In genomic region chr12:47801904-47802246, GRCh38 we compare ENCODE assay signal across 11 cellular contexts. TPM values are rescaled to one million over a fixed set of nuclear protein-coding genes. Genes with fewer than 3 reads are reported as not detected.
DNase-seq lines count a peak whose midpoint lies in the region; ATAC-seq, FAIRE-seq and TF ChIP-seq lines count a peak whose summit lies in the region.
"Had no signal": no experiment of that assay in that cellular context is flagged by ENCODE, and none has a peak within 500 bp of the region (broad histone marks: within the 10 kb centered on the region; RNA-seq: fewer than 3 reads in every experiment).

No MANE protein-coding gene starts in this region.

- peak; percentile 1 to 3 for ATAC-seq in lower lobe of right lung
- ATAC-seq in HG02588 (IDR thresholded peaks at IDR 0.05; ENCODE audit: unreplicated experiment): no peak

- peaks cover 51% of the 10 kb centered on the region for H3K36me3 Mint-ChIP-seq in T-helper 2 cell treated with Interferon-gamma antibody and Interleukin-4, amounts not matched to agents 5 μg/mL and 100 μg/mL, for 36 hours (ENCODE audit: low read depth)
- H3K36me3 Mint-ChIP-seq in activated T-helper 2 cell treated with anti-CD3 and anti-CD28 coated beads, Interferon-gamma antibody, Interleukin-2, Interleukin-4, amounts not matched to agents 10 μg/mL and 5 μg/mL and 100 μg/mL, durations not matched to agents 14 hours and 24 hours and 36 hours (ENCODE audit: low read depth): peaks cover 75% of the 10 kb centered on the region

- H3K27ac ChIP-seq in lower lobe of right lung (peak overlapping the region; percentile 97), stomach smooth muscle (ENCODE audit: low read length) (peak overlapping the region; percentile 24)

- H3K27ac Mint-ChIP-seq in T-helper 2 cell treated with Interferon-gamma antibody and Interleukin-4, amounts not matched to agents 5 μg/mL and 100 μg/mL, for 36 hours: peak overlapping the region; percentile 85
- H3K27ac Mint-ChIP-seq in activated T-helper 2 cell treated with anti-CD3 and anti-CD28 coated beads, Interferon-gamma antibody, Interleukin-2, Interleukin-4, amounts not matched to agents 10 μg/mL and 5 μg/mL and 100 μg/mL, durations not matched to agents 14 hours and 24 hours and 36 hours: peak overlapping the region; percentile 96

- H3K9ac ChIP-seq in stomach smooth muscle (ENCODE audit: low read length in 2 of 2): no peak overlapping the region

- H3K9me3 ChIP-seq in lower lobe of right lung (no peaks in the 10 kb centered on the region), stomach smooth muscle (ENCODE audit: control insufficient read depth in 2 of 2, low read length in 2 of 2) (no peaks in the 10 kb centered on the region)

- TF ChIP-seq CTCF in lower lobe of right lung (IDR thresholded peaks at IDR 0.05): no peak

- H3K36me3 ChIP-seq in lower lobe of right lung (peaks cover 44% of the 10 kb centered on the region), stomach smooth muscle (ENCODE audit: control insufficient read depth in 2 of 2, insufficient read depth in 2 of 2, low read length in 2 of 2) (peaks cover under 1 to 9% of the 10 kb centered on the region in 2 donors)

- H3K27me3 ChIP-seq in lower lobe of right lung (ENCODE audit: low read depth) (no peaks in the 10 kb centered on the region), stomach smooth muscle (ENCODE audit: control insufficient read depth in 1 of 2, insufficient read depth in 2 of 2, low read length in 2 of 2) (no peaks in the 10 kb centered on the region)

- H3K27me3 Mint-ChIP-seq in T-helper 2 cell treated with Interferon-gamma antibody and Interleukin-4, amounts not matched to agents 5 μg/mL and 100 μg/mL, for 36 hours (ENCODE audit: low read depth): no peaks in the 10 kb centered on the region
- H3K27me3 Mint-ChIP-seq in activated T-helper 2 cell treated with anti-CD3 and anti-CD28 coated beads, Interferon-gamma antibody, Interleukin-2, Interleukin-4, amounts not matched to agents 10 μg/mL and 5 μg/mL and 100 μg/mL, durations not matched to agents 14 hours and 24 hours and 36 hours (ENCODE audit: low read depth): no peaks in the 10 kb centered on the region

- H3K9me3 Mint-ChIP-seq in T-helper 2 cell treated with Interferon-gamma antibody and Interleukin-4, amounts not matched to agents 5 μg/mL and 100 μg/mL, for 36 hours: no peaks in the 10 kb centered on the region
- no peaks in the 10 kb centered on the region for H3K9me3 Mint-ChIP-seq in activated T-helper 2 cell treated with anti-CD3 and anti-CD28 coated beads, Interferon-gamma antibody, Interleukin-2, Interleukin-4, amounts not matched to agents 10 μg/mL and 5 μg/mL and 100 μg/mL, durations not matched to agents 14 hours and 24 hours and 36 hours

- H3K4me3 ChIP-seq in lower lobe of right lung (peak overlapping the region; percentile 0), stomach smooth muscle (ENCODE audit: low read length in 2 of 2) (peak overlapping the region in 1 of 2 donors; percentile 35)

- H3K4me1 ChIP-seq in lower lobe of right lung (peaks cover 86% of the 10 kb centered on the region), stomach smooth muscle (ENCODE audit: control insufficient read depth, insufficient read depth, low read length) (peaks cover 84% of the 10 kb centered on the region)

- no peak for DNase-seq in T-helper 2 cell treated with Interferon-gamma antibody and Interleukin-4, amounts not matched to agents 5 μg/mL and 100 μg/mL, for 36 hours (ENCODE audit: low spot score)
- DNase-seq in T-helper 2 cell: no peak
- DNase-seq in activated T-helper 2 cell treated with anti-CD3 and anti-CD28 coated beads, Interferon-gamma antibody, Interleukin-2, Interleukin-4, amounts not matched to agents 10 μg/mL and 5 μg/mL and 100 μg/mL, durations not matched to agents 14 hours and 24 hours and 36 hours (ENCODE audit: low spot score): no peak
- peak; percentile 46 for DNase-seq in lower lobe of right lung
- DNase-seq in GM19239 (ENCODE audit: insufficient read length, low spot score): no peak
- no peak for DNase-seq in NCI-H2227 (lab: John Stamatoyannopoulos, UW; ENCODE audit: unreplicated experiment)
- DNase-seq: SHP77 treated with DMSO at 0.1 percent for 48 hours had no signal

- intact Hi-C loops in activated T-helper 2 cell treated with anti-CD3 and anti-CD28 coated beads, Interferon-gamma antibody, Interleukin-2, Interleukin-4, amounts not matched to agents 10 μg/mL and 5 μg/mL and 100 μg/mL, durations not matched to agents 14 hours and 24 hours and 36 hours (cut with micrococcal nuclease): loop anchor here (5.0 kb wide), 1 partner anchor 35 kb away; no protein-coding TSS in a partner anchor
- intact Hi-C loops in lower lobe of right lung (cut with DNase I): no loop called here

- peaks cover 64% of the 10 kb centered on the region for H3K4me1 Mint-ChIP-seq in T-helper 2 cell treated with Interferon-gamma antibody and Interleukin-4, amounts not matched to agents 5 μg/mL and 100 μg/mL, for 36 hours (ENCODE audit: low read depth)
- H3K4me1 Mint-ChIP-seq in activated T-helper 2 cell treated with anti-CD3 and anti-CD28 coated beads, Interferon-gamma antibody, Interleukin-2, Interleukin-4, amounts not matched to agents 10 μg/mL and 5 μg/mL and 100 μg/mL, durations not matched to agents 14 hours and 24 hours and 36 hours (ENCODE audit: low read depth): peaks cover 63% of the 10 kb centered on the region

- peak overlapping the region; percentile 28 for H3K4me3 Mint-ChIP-seq in T-helper 2 cell treated with Interferon-gamma antibody and Interleukin-4, amounts not matched to agents 5 μg/mL and 100 μg/mL, for 36 hours
- peak overlapping the region; percentile 37 for H3K4me3 Mint-ChIP-seq in activated T-helper 2 cell treated with anti-CD3 and anti-CD28 coated beads, Interferon-gamma antibody, Interleukin-2, Interleukin-4, amounts not matched to agents 10 μg/mL and 5 μg/mL and 100 μg/mL, durations not matched to agents 14 hours and 24 hours and 36 hours (ENCODE audit: low read depth)

- FAIRE-seq in GM19239 (lab: Jason Lieb, UNC): no peak
- FAIRE-seq: A204.1, G401.6 had no signal

RNA-seq across cellular contexts. Expression of gene HDAC7, which starts 17.8 kb away (rescaled TPM):
- 251 and 253 TPM in 2 replicates for total RNA-seq in activated T-helper 2 cell treated with anti-CD3 and anti-CD28 coated beads, Interferon-gamma antibody, Interleukin-2, Interleukin-4, amounts not matched to agents 10 μg/mL and 5 μg/mL and 100 μg/mL, durations not matched to agents 14 hours and 24 hours and 36 hours
- 104 TPM for total RNA-seq in lower lobe of right lung

RNA-seq across cellular contexts. Expression of gene SLC48A1, which starts 28.8 kb away (rescaled TPM):
- total RNA-seq in activated T-helper 2 cell treated with anti-CD3 and anti-CD28 coated beads, Interferon-gamma antibody, Interleukin-2, Interleukin-4, amounts not matched to agents 10 μg/mL and 5 μg/mL and 100 μg/mL, durations not matched to agents 14 hours and 24 hours and 36 hours: 7.3 and 7.4 TPM in 2 replicates
- total RNA-seq in lower lobe of right lung: 39.9 TPM

RNA-seq across cellular contexts. Expression of gene RAPGEF3, which starts 43.2 kb away (rescaled TPM):
- total RNA-seq in activated T-helper 2 cell treated with anti-CD3 and anti-CD28 coated beads, Interferon-gamma antibody, Interleukin-2, Interleukin-4, amounts not matched to agents 10 μg/mL and 5 μg/mL and 100 μg/mL, durations not matched to agents 14 hours and 24 hours and 36 hours: 1.8 and 2.7 TPM in 2 replicates
- total RNA-seq in lower lobe of right lung: 44.5 TPM

Comparison
In these comparisons a context has a peak if more than half of its experiments do, and no peak if none do; other contexts are left out.
1. RNA of gene RAPGEF3, which starts 43.2 kb away (total RNA-seq): 44.5 TPM in lower lobe of right lung (single experiment); 1.8 to 2.7 TPM in activated T-helper 2 cell treated with anti-CD3 and anti-CD28 coated beads, Interferon-gamma antibody, Interleukin-2, Interleukin-4, amounts not matched to agents 10 μg/mL and 5 μg/mL and 100 μg/mL, durations not matched to agents 14 hours and 24 hours and 36 hours; every median in the first group is over 10 times any median in the second.